8 cellular contexts compared by ENCODE assay signal in genomic region chr16:56191807-56192643, GRCh38. TPM values are rescaled to one million over a fixed set of nuclear protein-coding genes. Genes with fewer than 3 reads are reported as not detected.
DNase-seq lines count a peak whose midpoint lies in the region; ATAC-seq and TF ChIP-seq lines count a peak whose summit lies in the region.

No MANE protein-coding gene starts in this region.

- WGBS in right lobe of liver (ENCODE audit: insufficient coverage, low coverage, low lambda C conversion rate, missing lambda C conversion rate) = 1% methylated on average over 21 of the region's 50 CpGs
- 1% methylated on average over 35 to 47 of the region's 50 CpGs for WGBS in testis, 2 donors

- DNase-seq in NCI-H82 (lab: John Stamatoyannopoulos, UW) (peak; percentile 58), NCI-H82 treated with DMSO at 0.1 percent for 48 hours (lab: John Stamatoyannopoulos, UW; ENCODE audit: unreplicated experiment) (no peak), right lobe of liver (peak in 1 of 3 donors; percentile 22), testis (no peak)
- DNase-seq in activated naive CD8-positive, alpha-beta T cell treated with anti-CD3 and anti-CD28 coated beads for 36 hours = no peak
- DNase-seq in activated CD8-positive, alpha-beta memory T cell treated with anti-CD3 and anti-CD28 coated beads, Interleukin-2, amount 50 U/mL, for 4 hours = no peak

- TF ChIP-seq POLR2A in right lobe of liver (IDR thresholded peaks at IDR 0.05) (no peak), testis (IDR thresholded peaks at IDR 0.05) (no peak)

- intact Hi-C loops in right lobe of liver (cut with DNase I) = no loop called here
- intact Hi-C loops in testis (cut with DNase I; ENCODE audit: low total_unique reads) = no loop called here

- H3K9me3 ChIP-seq in right lobe of liver = no peaks in the 10 kb centered on the region
- no peaks in the 10 kb centered on the region for H3K9me3 ChIP-seq in testis

- peak overlapping the region; percentile 69 to 72 (median 70) for H3K4me3 ChIP-seq in right lobe of liver
- peak overlapping the region; percentile 76 to 89 for H3K4me3 ChIP-seq in testis

- H3K36me3 ChIP-seq in right lobe of liver (no peaks in the 10 kb centered on the region), testis (ENCODE audit: low read depth, missing control alignments) (no peaks in the 10 kb centered on the region)

- H3K27ac Mint-ChIP-seq in activated naive CD8-positive, alpha-beta T cell treated with anti-CD3 and anti-CD28 coated beads for 36 hours = no peak overlapping the region

- H3K4me3 Mint-ChIP-seq in activated naive CD8-positive, alpha-beta T cell treated with anti-CD3 and anti-CD28 coated beads for 36 hours = peak overlapping the region; percentile 65

- peak overlapping the region in 2 of 3 donors; percentile 64 to 83 for H3K27ac ChIP-seq in right lobe of liver
- peak overlapping the region; percentile 86 to 98 for H3K27ac ChIP-seq in testis

- H3K27me3 ChIP-seq in right lobe of liver (no peaks in the 10 kb centered on the region), testis (no peaks in the 10 kb centered on the region)

- no peaks in the 10 kb centered on the region for H3K9me3 Mint-ChIP-seq in activated naive CD8-positive, alpha-beta T cell treated with anti-CD3 and anti-CD28 coated beads for 36 hours

- peaks cover 84% of the 10 kb centered on the region for H3K27me3 Mint-ChIP-seq in activated naive CD8-positive, alpha-beta T cell treated with anti-CD3 and anti-CD28 coated beads for 36 hours

- no peak for ATAC-seq in right lobe of liver
- ATAC-seq in GM19328 (IDR thresholded peaks at IDR 0.05; ENCODE audit: unreplicated experiment) = no peak
- no peak for ATAC-seq in HG03342 (IDR thresholded peaks at IDR 0.05; ENCODE audit: unreplicated experiment)

- H3K4me1 ChIP-seq in right lobe of liver (peaks cover 0 to 36% (median 16%) of the 10 kb centered on the region in 4 donors), testis (peaks cover 10% of the 10 kb centered on the region)

- H3K36me3 Mint-ChIP-seq in activated naive CD8-positive, alpha-beta T cell treated with anti-CD3 and anti-CD28 coated beads for 36 hours = no peaks in the 10 kb centered on the region

- TF ChIP-seq CTCF in right lobe of liver (IDR thresholded peaks at IDR 0.05) = no peak
- no peak for TF ChIP-seq CTCF in testis (IDR thresholded peaks at IDR 0.05)

- peaks cover 16% of the 10 kb centered on the region for H3K4me1 Mint-ChIP-seq in activated naive CD8-positive, alpha-beta T cell treated with anti-CD3 and anti-CD28 coated beads for 36 hours

RNA-seq across cellular contexts. Expression of gene GNAO1, which starts 0.7 kb away (rescaled TPM):
- total RNA-seq in activated naive CD8-positive, alpha-beta T cell treated with anti-CD3 and anti-CD28 coated beads for 36 hours = 1 to 10 TPM in 1 of 2 experiments, under 1 TPM in 1; 0.96 to 1.5 TPM
- total RNA-seq in right lobe of liver (10 to 100 TPM; 18.2 to 45.1 (median 21.5) TPM), testis (10 to 100 TPM; 28.6 to 33.3 TPM)
- 37.1 TPM for polyA plus RNA-seq in testis (ENCODE audit: insufficient read depth, low read depth, low replicate concordance)

Comparison
In these comparisons a context has a peak if more than half of its experiments do, and no peak if none do; other contexts are left out.
1. RNA of gene GNAO1, which starts 0.7 kb away (total RNA-seq): 28.6 to 33.3 TPM in testis and 18.2 to 45.1 TPM in right lobe of liver; 0.96 to 1.5 TPM in activated naive CD8-positive, alpha-beta T cell treated with anti-CD3 and anti-CD28 coated beads for 36 hours; every median in the first group is over 4 times any median in the second.